Comparison of ENCODE assay signal across 16 cellular contexts in the genomic region with DNA sequence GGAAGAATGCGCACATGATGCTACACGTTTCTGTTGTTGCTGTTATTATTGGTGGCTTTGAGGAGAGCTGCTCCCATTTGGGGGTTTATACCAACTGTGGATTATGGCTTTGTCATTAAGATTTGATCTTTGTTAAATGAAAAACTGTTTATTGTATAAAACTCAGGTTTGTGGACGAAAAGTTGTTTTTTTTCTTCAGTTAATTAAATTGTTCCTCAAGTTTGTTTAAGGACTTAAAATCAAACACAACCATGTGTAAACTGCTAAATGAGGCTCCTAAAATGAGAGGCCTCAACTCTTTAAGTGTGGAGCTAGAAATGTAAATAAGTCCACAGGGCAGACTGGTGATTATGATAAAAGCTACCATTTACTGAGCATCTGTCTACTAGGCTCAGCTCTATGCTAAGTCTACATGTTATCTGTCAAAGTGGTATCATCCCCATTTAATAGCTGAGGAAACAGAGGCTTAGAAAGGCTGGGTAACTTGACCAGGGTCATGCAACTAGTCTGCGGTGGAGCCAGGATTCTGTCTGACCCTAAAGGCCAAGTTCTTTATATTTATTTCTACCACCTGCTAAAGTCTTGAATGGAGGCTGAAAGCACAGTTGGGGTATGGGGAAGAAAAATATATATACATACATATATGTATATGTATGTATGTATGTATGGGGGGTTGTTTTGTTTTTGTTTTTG. TPM values are rescaled to one million over a fixed set of nuclear protein-coding genes. Genes with fewer than 3 reads are reported as not detected.
A peak's percentile ranks its signal among the peaks of the same experiment; 100 is the strongest.
DNase-seq lines count a peak whose midpoint lies in the region; ATAC-seq and TF ChIP-seq lines count a peak whose summit lies in the region.
"Had no signal": no experiment of that assay in that cellular context is flagged by ENCODE, and none has a peak within 500 bp of the region (broad histone marks: within the 10 kb centered on the region; RNA-seq: fewer than 3 reads in every experiment).

No MANE protein-coding gene starts in this region.

- POLR2A ChIA-PET in A673 (lab: Charles Lee; ENCODE audit: low non-redundant PET) = no interaction called here

- H3K9me3 Mint-ChIP-seq in mesothelial cell of epicardium = no peaks in the 10 kb centered on the region
- H3K9me3 Mint-ChIP-seq: activated T-cell treated with anti-CD3 and anti-CD28 coated beads, Interleukin-2, amount 50 U/mL, for 24 hours had no signal

- DNase-seq in A673 (ENCODE audit: low spot score) = no peak
- DNase-seq in colonic mucosa = no peak
- no peak for DNase-seq in mesothelial cell of epicardium (ENCODE audit: low spot score in 2 of 2, unreplicated experiment in 2 of 2)
- no peak for DNase-seq in posterior vena cava (ENCODE audit: low spot score)
- no peak for DNase-seq in activated naive CD4-positive, alpha-beta T cell (lab: John Stamatoyannopoulos, UW)
- no peak for DNase-seq in COR-L47 (lab: John Stamatoyannopoulos, UW)
- DNase-seq: activated T-cell treated with anti-CD3 and anti-CD28 coated beads, Interleukin-2, amount 50 U/mL, for 24 hours; cerebellar nuclear complex; GM23248; naive B cell; right cardiac atrium; stimulated activated CD4-positive, alpha-beta T cell treated with anti-CD3 and anti-CD28 coated beads, Interleukin-4, amount 100 ng/mL, for 24 hours; tibial artery had no signal

- CTCF ChIA-PET in A673 (lab: Charles Lee) = no interaction called here

- peaks cover 10% of the 10 kb centered on the region for H3K36me3 ChIP-seq in A673 (ENCODE audit: insufficient read depth, low read length, poor library complexity, severe bottlenecking)
- peaks cover 64% of the 10 kb centered on the region for H3K36me3 ChIP-seq in HUES6 (ENCODE audit: control insufficient read depth, insufficient read depth, low read length)
- no peaks in the 10 kb centered on the region for H3K36me3 ChIP-seq in colonic mucosa
- H3K36me3 ChIP-seq: tibial artery had no signal

- peaks cover 25% of the 10 kb centered on the region for H3K36me3 Mint-ChIP-seq in mesothelial cell of epicardium

- H3K27me3 ChIP-seq in A673 (replicated peaks; ENCODE audit: insufficient read depth, low read depth, low read length, poor library complexity) = no peaks in the 10 kb centered on the region
- no peaks in the 10 kb centered on the region for H3K27me3 ChIP-seq in HUES6 (ENCODE audit: control insufficient read depth, insufficient read depth, low read length)
- H3K27me3 ChIP-seq in colonic mucosa = peaks cover 17% of the 10 kb centered on the region

- H3K4me1 ChIP-seq in A673 (ENCODE audit: insufficient read depth, low read length, poor library complexity, severe bottlenecking) = peaks cover 19% of the 10 kb centered on the region
- H3K4me1 ChIP-seq in HUES6 (ENCODE audit: control insufficient read depth, insufficient read depth, low read length) = peaks cover 18% of the 10 kb centered on the region
- H3K4me1 ChIP-seq in colonic mucosa = peaks cover 6% of the 10 kb centered on the region

- H3K4me3 ChIP-seq in A673 (ENCODE audit: low read depth, low read length, poor library complexity, severe bottlenecking) (peak overlapping the region; percentile 60), HUES6 (ENCODE audit: low read depth, low read length) (peak overlapping the region; percentile 93), colonic mucosa (no peak overlapping the region)
- H3K4me3 ChIP-seq: GM23248, tibial artery had no signal

- BruUV-seq in A673 (replicated peaks; lab: Mats Ljungman, UMichigan) = TSS peak; percentile 29

- H3K27ac Mint-ChIP-seq in mesothelial cell of epicardium = peak overlapping the region; percentile 92
- H3K27ac Mint-ChIP-seq: activated T-cell treated with anti-CD3 and anti-CD28 coated beads, Interleukin-2, amount 50 U/mL, for 24 hours; naive B cell had no signal

- H3K9me3 ChIP-seq in A673 (ENCODE audit: low read depth, low read length, poor library complexity, severe bottlenecking) (no peaks in the 10 kb centered on the region), HUES6 (ENCODE audit: control insufficient read depth, insufficient read depth, low read depth, low read length) (no peaks in the 10 kb centered on the region), colonic mucosa (no peaks in the 10 kb centered on the region)
- H3K9me3 ChIP-seq: tibial artery had no signal

- peak overlapping the region; percentile 17 for H3K27ac ChIP-seq in A673 (ENCODE audit: low read depth, low read length, poor library complexity, severe bottlenecking)
- no peak overlapping the region for H3K27ac ChIP-seq in HUES6 (ENCODE audit: low read depth, low read length)
- H3K27ac ChIP-seq in colonic mucosa = peak overlapping the region; percentile 9
- H3K27ac ChIP-seq: epithelial cell of prostate, GM23248, tibial artery had no signal

- peaks cover 34% of the 10 kb centered on the region for H3K4me1 Mint-ChIP-seq in mesothelial cell of epicardium

- H3K4me3 Mint-ChIP-seq in mesothelial cell of epicardium = peak overlapping the region; percentile 85
- H3K4me3 Mint-ChIP-seq: activated T-cell treated with anti-CD3 and anti-CD28 coated beads, Interleukin-2, amount 50 U/mL, for 24 hours had no signal

- TF ChIP-seq CTCF in A673 (conservative IDR thresholded peaks at IDR 0.05; ENCODE audit: low read depth, low read length) (no peak), colonic mucosa (IDR thresholded peaks at IDR 0.05) (no peak), mesothelial cell of epicardium (IDR thresholded peaks at IDR 0.05; ENCODE audit: unreplicated experiment) (no peak)

- ATAC-seq in GM21528 (IDR thresholded peaks at IDR 0.05; ENCODE audit: low FRiP score, unreplicated experiment) = no peak

- H3K9ac ChIP-seq in HUES6 (ENCODE audit: low read length) (peak overlapping the region; percentile 95), colonic mucosa (ENCODE audit: low read depth in 2 of 2, low read length in 2 of 2) (no peak overlapping the region)
- H3K9ac ChIP-seq: GM23248 had no signal

- no peaks in the 10 kb centered on the region for H3K27me3 Mint-ChIP-seq in mesothelial cell of epicardium (ENCODE audit: low read depth)

- intact Hi-C loops in A673 (cut with micrococcal nuclease; ENCODE audit: unreplicated experiment) = loop anchor here (5.0 to 10.0 kb wide), 5 partner anchors 280 to 813 kb away; no protein-coding TSS in a partner anchor
- intact Hi-C loops in colonic mucosa (cut with DNase I) = no loop called here
- intact Hi-C loops in posterior vena cava (cut with DNase I) = no loop called here

RNA-seq across cellular contexts. Expression of gene MYCN, which starts 4.1 kb away (rescaled TPM):
- 2.8 and 3.4 TPM in 2 replicates for total RNA-seq in A673 (2021)
- total RNA-seq in colonic mucosa = 1 to 10 TPM; 1.5 to 1.7 TPM
- total RNA-seq in mesothelial cell of epicardium = 69.1 to 79.4 TPM (median 72.5 TPM) in 3 replicates
- total RNA-seq in posterior vena cava = 1 to 10 TPM in 1 of 2 donors, under 1 TPM in 1; 0.88 to 1.1 TPM
- total RNA-seq: GM23248 had no signal

Comparison
In these comparisons a context has a peak if more than half of its experiments do, and no peak if none do; other contexts are left out.
1. RNA of gene MYCN, which starts 4.1 kb away (total RNA-seq): 69.1 to 79.4 TPM in mesothelial cell of epicardium; 2.8 to 3.4 TPM in A673, 1.5 to 1.7 TPM in colonic mucosa and 0.88 to 1.1 TPM in posterior vena cava; every median in the first group is over 10 times any median in the second.